ENCODE assay signal across 14 cellular contexts in genomic region chr11:77779935-77780334, GRCh38. TPM values are rescaled to one million over a fixed set of nuclear protein-coding genes. Genes with fewer than 3 reads are reported as not detected.
DNase-seq lines count a peak whose midpoint lies in the region; FAIRE-seq and TF ChIP-seq lines count a peak whose summit lies in the region.
"Had no signal": no experiment of that assay in that cellular context is flagged by ENCODE, and none has a peak within 500 bp of the region (broad histone marks: within the 10 kb centered on the region; RNA-seq: fewer than 3 reads in every experiment).

No MANE protein-coding gene starts in this region.

- H3K4me1 Mint-ChIP-seq in MCF 10A (ENCODE audit: insufficient read depth, unreplicated experiment) = no peaks in the 10 kb centered on the region

- no peak overlapping the region for H2AFZ ChIP-seq in SK-N-SH (ENCODE audit: low read depth)

- H3K79me2 ChIP-seq in SK-N-SH (ENCODE audit: insufficient read depth) = peaks cover 93% of the 10 kb centered on the region

- H3K4me2 ChIP-seq in SK-N-SH = no peak overlapping the region

- H3K27me3 Mint-ChIP-seq in MCF 10A (ENCODE audit: insufficient read depth, unreplicated experiment) = no peaks in the 10 kb centered on the region

- no peak for TF ChIP-seq CTCF in MCF 10A (IDR thresholded peaks at IDR 0.05; ENCODE audit: unreplicated experiment)
- TF ChIP-seq CTCF in breast epithelium (IDR thresholded peaks at IDR 0.05) = no peak
- no peak for TF ChIP-seq CTCF in SK-N-SH (IDR thresholded peaks at IDR 0.05)
- TF ChIP-seq CTCF in fibroblast of pulmonary artery (IDR thresholded peaks at IDR 0.05; ENCODE audit: low read length, missing control alignments) = no peak
- TF ChIP-seq CTCF in tibial artery (IDR thresholded peaks at IDR 0.05) = no peak

- H3K27ac ChIP-seq in breast epithelium (no peak overlapping the region), SK-N-SH (ENCODE audit: low read depth in 2 of 2, low read length in 1 of 2) (no peak overlapping the region), urinary bladder (ENCODE audit: low read depth) (peak overlapping the region; percentile 5), tibial artery (no peak overlapping the region)
- H3K27ac ChIP-seq: heart left ventricle had no signal

- intact Hi-C loops in MCF 10A (cut with micrococcal nuclease) (no loop called here), breast epithelium (cut with DNase I; ENCODE audit: low total_unique reads) (no loop called here), tibial artery (cut with DNase I; ENCODE audit: low total_unique reads) (no loop called here)

- no peaks in the 10 kb centered on the region for H3K4me1 ChIP-seq in breast epithelium
- no peaks in the 10 kb centered on the region for H3K4me1 ChIP-seq in SK-N-SH (ENCODE audit: control insufficient read depth in 1 of 2, insufficient read depth in 2 of 2, low read depth in 1 of 2, low read length in 1 of 2)
- peaks cover 1% of the 10 kb centered on the region for H3K4me1 ChIP-seq in urinary bladder (ENCODE audit: insufficient read depth)
- H3K4me1 ChIP-seq in tibial artery = peaks cover 0 to 10% (median 4%) of the 10 kb centered on the region in 4 donors

- CTCF ChIA-PET in MCF 10A (lab: Yijun Ruan, JAX) (interaction anchor here (0.7 kb wide), 1 partner anchor 177 kb away, joined by 3 read pairs; no protein-coding TSS in a partner anchor), SK-N-SH (lab: Yijun Ruan, JAX) (no interaction called here)

- BruUV-seq in MCF 10A (replicated peaks; lab: Mats Ljungman, UMichigan) = no TSS peak

- H3K9me3 Mint-ChIP-seq in MCF 10A (ENCODE audit: unreplicated experiment) = no peaks in the 10 kb centered on the region
- H3K9me3 Mint-ChIP-seq: activated T-cell treated with anti-CD3 and anti-CD28 coated beads, Interleukin-2, amount 50 U/mL, for 4 hours had no signal

- H3F3A ChIP-seq in SK-N-SH (replicated peaks; ENCODE audit: insufficient read depth) = peaks cover 7% of the 10 kb centered on the region

- DNase-seq in MCF 10A (ENCODE audit: unreplicated experiment) (peak; percentile 30), breast epithelium (ENCODE audit: low spot score in 2 of 2) (no peak), SK-N-SH (no peak), fibroblast of pulmonary artery (ENCODE audit: low read depth) (peak; percentile 66), activated T-cell treated with anti-CD3 and anti-CD28 coated beads for 4 hours (no peak), tibial artery (no peak), frontal cortex (ENCODE audit: low spot score in 2 of 2) (no peak)
- DNase-seq: activated T-cell treated with anti-CD3 and anti-CD28 coated beads, Interleukin-2, amount 50 U/mL, for 4 hours; cerebellar nuclear complex; heart left ventricle; NCI-H1105 treated with DMSO at 0.1 percent for 48 hours had no signal

- no peak overlapping the region for H3K9ac ChIP-seq in SK-N-SH

- H3K4me3 ChIP-seq in breast epithelium = no peak overlapping the region
- no peak overlapping the region for H3K4me3 ChIP-seq in SK-N-SH (ENCODE audit: low read depth in 2 of 2, low read length in 1 of 2)
- H3K4me3 ChIP-seq in fibroblast of pulmonary artery (replicated peaks; ENCODE audit: low read depth, low read length) = no peak overlapping the region
- no peak overlapping the region for H3K4me3 ChIP-seq in urinary bladder (ENCODE audit: low read depth, low read length)
- H3K4me3 ChIP-seq in tibial artery = no peak overlapping the region
- H3K4me3 ChIP-seq: heart left ventricle, mucosa of descending colon had no signal

- H3K9me3 ChIP-seq in breast epithelium = no peaks in the 10 kb centered on the region
- no peaks in the 10 kb centered on the region for H3K9me3 ChIP-seq in SK-N-SH
- H3K9me3 ChIP-seq in tibial artery = no peaks in the 10 kb centered on the region
- H3K9me3 ChIP-seq: heart left ventricle, mucosa of descending colon had no signal

- peaks cover 3% of the 10 kb centered on the region for H3K36me3 Mint-ChIP-seq in MCF 10A (ENCODE audit: insufficient read depth, unreplicated experiment)

- no peaks in the 10 kb centered on the region for H3K9me2 ChIP-seq in SK-N-SH

- H3K27me3 ChIP-seq in breast epithelium (no peaks in the 10 kb centered on the region), SK-N-SH (ENCODE audit: insufficient read depth) (no peaks in the 10 kb centered on the region), tibial artery (no peaks in the 10 kb centered on the region)
- H3K27me3 ChIP-seq: heart left ventricle had no signal

- H3K27ac Mint-ChIP-seq in MCF 10A (ENCODE audit: low read depth, unreplicated experiment) = no peak overlapping the region

- TF ChIP-seq POLR2A in breast epithelium (IDR thresholded peaks at IDR 0.05) = no peak

- POLR2A ChIA-PET in MCF 10A (lab: Yijun Ruan, JAX) (no interaction called here), SK-N-SH (lab: Yijun Ruan, JAX) (no interaction called here)

- H4K20me1 ChIP-seq in SK-N-SH (ENCODE audit: insufficient read depth) = peaks cover 88% of the 10 kb centered on the region

- no peak for FAIRE-seq in frontal cortex (lab: Jason Lieb, UNC)
- FAIRE-seq: TTC549 had no signal

- TF ChIP-seq EP300 in SK-N-SH (IDR thresholded peaks at IDR 0.05; ENCODE audit: borderline replicate concordance in 1 of 2, low read depth in 1 of 2, low read length in 1 of 2) = no peak

- H3K36me3 ChIP-seq in breast epithelium (no peaks in the 10 kb centered on the region), SK-N-SH (replicated peaks in 1 of 2; ENCODE audit: control insufficient read depth in 1 of 2, insufficient read depth in 2 of 2, low read length in 1 of 2) (no peaks in the 10 kb centered on the region), urinary bladder (ENCODE audit: insufficient read depth) (no peaks in the 10 kb centered on the region), tibial artery (no peaks in the 10 kb centered on the region)

- TF ChIP-seq RAD21 in SK-N-SH (IDR thresholded peaks at IDR 0.05; ENCODE audit: low read length) = no peak

- no peak overlapping the region for H3K4me3 Mint-ChIP-seq in MCF 10A (ENCODE audit: unreplicated experiment)
- H3K4me3 Mint-ChIP-seq: activated T-cell treated with anti-CD3 and anti-CD28 coated beads, Interleukin-2, amount 50 U/mL, for 4 hours had no signal

TF ChIP-seq in SK-N-SH, 30 proteins besides CTCF, POLR2A, EP300 and RAD21 (continues in another document):
- TF ChIP-seq MAX (IDR thresholded peaks at IDR 0.05; ENCODE audit: low read depth) = no peak
- TF ChIP-seq JUND (IDR thresholded peaks at IDR 0.05) = no peak
- TF ChIP-seq NFIC (IDR thresholded peaks at IDR 0.05; ENCODE audit: borderline replicate concordance) = no peak
- TF ChIP-seq SMC3 (IDR thresholded peaks at IDR 0.05; ENCODE audit: low read depth, low read length) = no peak
- TF ChIP-seq USF2 (IDR thresholded peaks at IDR 0.05; ENCODE audit: borderline replicate concordance, low read depth, low read length) = no peak
- TF ChIP-seq TEAD4 (IDR thresholded peaks at IDR 0.05; ENCODE audit: borderline replicate concordance, insufficient read depth) = peak; percentile 55; the same call in 1 of the 2 replicates
- TF ChIP-seq, protein P1, sequence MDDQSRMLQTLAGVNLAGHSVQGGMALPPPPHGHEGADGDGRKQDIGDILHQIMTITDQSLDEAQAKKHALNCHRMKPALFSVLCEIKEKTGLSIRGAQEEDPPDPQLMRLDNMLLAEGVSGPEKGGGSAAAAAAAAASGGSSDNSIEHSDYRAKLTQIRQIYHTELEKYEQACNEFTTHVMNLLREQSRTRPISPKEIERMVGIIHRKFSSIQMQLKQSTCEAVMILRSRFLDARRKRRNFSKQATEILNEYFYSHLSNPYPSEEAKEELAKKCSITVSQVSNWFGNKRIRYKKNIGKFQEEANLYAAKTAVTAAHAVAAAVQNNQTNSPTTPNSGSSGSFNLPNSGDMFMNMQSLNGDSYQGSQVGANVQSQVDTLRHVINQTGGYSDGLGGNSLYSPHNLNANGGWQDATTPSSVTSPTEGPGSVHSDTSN (IDR thresholded peaks at IDR 0.05) = no peak

RNA-seq across cellular contexts. Expression of gene RSF1, which starts 40.6 kb away (rescaled TPM):
- 62.0 and 71.2 TPM in 2 replicates for total RNA-seq in MCF 10A (2022)
- total RNA-seq in breast epithelium = 100 to 1,000 TPM in 1 of 3 donors, 10 to 100 TPM in 2; 82.2 to 112 (median 82.3) TPM
- 8.4 and 8.9 TPM in 2 replicates for polyA plus RNA-seq in SK-N-SH (2012; rRNA removed)
- polyA plus RNA-seq in SK-N-SH (2012; cell fraction: cytosol; rRNA removed) = 10.6 and 18.9 TPM in 2 replicates
- polyA plus RNA-seq in SK-N-SH (2012; cell fraction: nucleus; rRNA removed) = 13.0 and 14.0 TPM in 2 replicates
- total RNA-seq in urinary bladder = 81.1 TPM
- 20.5 TPM for polyA plus RNA-seq in urinary bladder
- total RNA-seq in frontal cortex = 151 TPM

RNA-seq across cellular contexts. Expression of gene AAMDC, which starts 41.0 kb away (rescaled TPM):
- 13.0 and 13.2 TPM in 2 replicates for total RNA-seq in MCF 10A (2022)
- 10 to 100 TPM; 26.2 to 64.8 (median 30.5) TPM for total RNA-seq in breast epithelium
- 54.2 and 66.6 TPM in 2 replicates for polyA plus RNA-seq in SK-N-SH (2012; rRNA removed)
- 89.0 and 113 TPM in 2 replicates for polyA plus RNA-seq in SK-N-SH (2012; cell fraction: cytosol; rRNA removed)
- 15.0 and 18.6 TPM in 2 replicates for polyA plus RNA-seq in SK-N-SH (2012; cell fraction: nucleus; rRNA removed)
- 24.6 TPM for total RNA-seq in urinary bladder
- 74.5 TPM for polyA plus RNA-seq in urinary bladder
- total RNA-seq in frontal cortex = 3.7 TPM

Comparison
In these comparisons a context has a peak if more than half of its experiments do, and no peak if none do; other contexts are left out.
1. DNase-seq: peak in MCF 10A (single experiment) and fibroblast of pulmonary artery (single experiment); none in breast epithelium (0 of 2), SK-N-SH (single experiment), activated T-cell treated with anti-CD3 and anti-CD28 coated beads for 4 hours (single experiment), tibial artery (0 of 2) and frontal cortex (0 of 2).